In the genomic region with DNA sequence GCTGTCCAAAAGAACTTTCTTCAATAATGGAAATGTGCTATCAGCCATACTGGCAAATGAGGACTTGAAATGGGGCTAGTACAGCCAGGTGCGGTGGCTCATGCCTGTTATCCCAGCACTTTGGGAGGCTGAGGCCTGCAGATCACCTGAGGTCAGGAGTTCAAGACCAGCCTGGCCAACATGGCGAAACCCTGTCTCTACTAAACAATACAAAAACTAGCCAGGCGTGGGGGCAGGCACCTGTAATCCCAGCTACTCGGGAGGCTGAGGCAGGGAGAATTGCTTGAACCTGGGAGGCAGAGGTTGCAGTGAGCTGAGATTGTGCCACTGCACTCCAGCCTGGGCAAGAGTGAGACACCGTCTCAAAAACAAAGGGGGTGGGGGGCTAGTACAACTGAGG, we compare ENCODE assay signal across 8 cellular contexts. TPM values are rescaled to one million over a fixed set of nuclear protein-coding genes. Genes with fewer than 3 reads are reported as not detected.
DNase-seq lines count a peak whose midpoint lies in the region; ATAC-seq and TF ChIP-seq lines count a peak whose summit lies in the region.
"Not testable (repeated sequence)": the region's sequence is repeated elsewhere in the genome, so short reads cannot be mapped to it uniquely, and the experiment has no call there.

No MANE protein-coding gene starts in this region.

- H3K27ac ChIP-seq in MM.1S (ENCODE audit: low read length) (peak overlapping the region; percentile 83), body of pancreas (peak overlapping the region in 3 of 4 donors; percentile 17 to 70 (median 65)), gastroesophageal sphincter (peak overlapping the region; percentile 15 to 87 (median 74)), muscle layer of colon (ENCODE audit: low read depth, low read length) (peak overlapping the region; percentile 39), rectal smooth muscle tissue (ENCODE audit: low read depth, low read length) (peak overlapping the region; percentile 70), stomach smooth muscle (ENCODE audit: low read length) (peak overlapping the region; percentile 62)
- not testable (repeated sequence) for H3K27ac ChIP-seq in left lung

- ATAC-seq in body of pancreas, gastroesophageal sphincter: not testable (repeated sequence)
- peak; percentile 5 for ATAC-seq in left lung

- TF ChIP-seq EP300 in gastroesophageal sphincter (IDR thresholded peaks at IDR 0.05): not testable (repeated sequence)

- not testable (repeated sequence) for H4K20me1 ChIP-seq in MM.1S (ENCODE audit: insufficient read depth, low read length)

- TF ChIP-seq CTCF in MM.1S (IDR thresholded peaks at IDR 0.05; ENCODE audit: low read length); body of pancreas (IDR thresholded peaks at IDR 0.05); gastroesophageal sphincter (IDR thresholded peaks at IDR 0.05); left lung (IDR thresholded peaks at IDR 0.05); type B pancreatic cell (conservative IDR thresholded peaks at IDR 0.05): not testable (repeated sequence)

- H3K27me3 ChIP-seq in MM.1S (replicated peaks; ENCODE audit: insufficient read depth, low read length); body of pancreas; gastroesophageal sphincter; left lung; muscle layer of colon (ENCODE audit: control insufficient read depth in 1 of 2, insufficient read depth in 2 of 2, low read length in 2 of 2); rectal smooth muscle tissue (ENCODE audit: control insufficient read depth, insufficient read depth, low read length); stomach smooth muscle (ENCODE audit: control insufficient read depth in 1 of 2, insufficient read depth in 2 of 2, low read length in 2 of 2): not testable (repeated sequence)

- not testable (repeated sequence) for H3K27me3 Mint-ChIP-seq in type B pancreatic cell

- intact Hi-C loops in body of pancreas (cut with DNase I); left lung (cut with DNase I): not testable (repeated sequence)

- H3K9me3 ChIP-seq in MM.1S (replicated peaks; ENCODE audit: insufficient read depth, low read length); body of pancreas; gastroesophageal sphincter; left lung; muscle layer of colon (ENCODE audit: low read length); stomach smooth muscle (ENCODE audit: control insufficient read depth in 2 of 2, low read length in 2 of 2): not testable (repeated sequence)

- H3K9me2 ChIP-seq in MM.1S (replicated peaks; ENCODE audit: insufficient read depth, low read length): not testable (repeated sequence)

- not testable (repeated sequence) for DNase-seq in MM.1S; body of pancreas; left lung; type B pancreatic cell (ENCODE audit: extremely low spot score, unreplicated experiment)

- peak overlapping the region; percentile 68 for H3K4me3 Mint-ChIP-seq in type B pancreatic cell

- TF ChIP-seq POLR2A in body of pancreas (IDR thresholded peaks at IDR 0.05); gastroesophageal sphincter (IDR thresholded peaks at IDR 0.05): not testable (repeated sequence)

- H3K9me3 Mint-ChIP-seq in type B pancreatic cell: not testable (repeated sequence)

- not testable (repeated sequence) for H3K36me3 ChIP-seq in MM.1S (replicated peaks; ENCODE audit: insufficient read depth, low read length); body of pancreas (replicated peaks in 1 of 2; ENCODE audit: insufficient read depth in 1 of 2, low read depth in 2 of 2); gastroesophageal sphincter; left lung; muscle layer of colon (ENCODE audit: insufficient read depth, low read length); rectal smooth muscle tissue (ENCODE audit: control insufficient read depth, insufficient read depth, low read length); stomach smooth muscle (ENCODE audit: control insufficient read depth in 2 of 2, insufficient read depth in 2 of 2, low read length in 2 of 2)

- peaks cover 16% of the 10 kb centered on the region for H3K4me1 Mint-ChIP-seq in type B pancreatic cell (ENCODE audit: unreplicated experiment)

- peak overlapping the region; percentile 99 for H3K27ac Mint-ChIP-seq in type B pancreatic cell

- H3F3A ChIP-seq in MM.1S (ENCODE audit: insufficient read depth, low read length): peaks cover 21% of the 10 kb centered on the region

- H3K36me3 Mint-ChIP-seq in type B pancreatic cell: not testable (repeated sequence)

- H3K79me2 ChIP-seq in MM.1S (ENCODE audit: low read length): not testable (repeated sequence)

- peak overlapping the region; percentile 30; the same call in 1 of the 2 replicates for H3K9ac ChIP-seq in MM.1S (ENCODE audit: low read length)
- not testable (repeated sequence) for H3K9ac ChIP-seq in muscle layer of colon (ENCODE audit: low read length); rectal smooth muscle tissue (ENCODE audit: low read length); stomach smooth muscle (ENCODE audit: low read length in 2 of 2)

- H3K4me2 ChIP-seq in MM.1S (ENCODE audit: low read depth, low read length): peak overlapping the region; percentile 49; the same call in 1 of the 2 replicates

- H3K4me3 ChIP-seq in MM.1S (ENCODE audit: low read length); body of pancreas; gastroesophageal sphincter; left lung; muscle layer of colon (ENCODE audit: low read depth in 1 of 2, low read length in 2 of 2); rectal smooth muscle tissue (ENCODE audit: low read length); stomach smooth muscle (ENCODE audit: low read length in 2 of 2): not testable (repeated sequence)

- 89 to 96% methylated on average over 4 to 5 of the region's 5 CpGs for WGBS in body of pancreas, 2 donors
- 96% methylated on average over 4 of the region's 5 CpGs; no CpG with 5 or more reads in 1 of the 2 donors for WGBS in gastroesophageal sphincter (ENCODE audit: low coverage in 1 of 2), 2 donors

- H3K4me1 ChIP-seq in MM.1S (ENCODE audit: low read length) (peaks cover 48% of the 10 kb centered on the region), body of pancreas (peaks cover 24% of the 10 kb centered on the region), gastroesophageal sphincter (peaks cover 1 to 63% (median 9%) of the 10 kb centered on the region in 3 donors), muscle layer of colon (ENCODE audit: insufficient read depth, low read length) (peaks cover 21% of the 10 kb centered on the region), rectal smooth muscle tissue (ENCODE audit: control insufficient read depth, insufficient read depth, low read length) (peaks cover 19% of the 10 kb centered on the region), stomach smooth muscle (ENCODE audit: control insufficient read depth, insufficient read depth, low read length) (peaks cover 34% of the 10 kb centered on the region)
- H3K4me1 ChIP-seq in left lung: not testable (repeated sequence)

- not testable (repeated sequence) for H2AFZ ChIP-seq in MM.1S (ENCODE audit: low read length)

RNA-seq across cellular contexts. Expression of gene MRPL35, which starts 45.5 kb away (rescaled TPM):
- 1 to 10 TPM; 3.6 to 8.3 TPM for total RNA-seq in body of pancreas
- total RNA-seq in gastroesophageal sphincter: 10 to 100 TPM; 21.7 to 36.4 (median 30.6) TPM
- 10 to 100 TPM; 27.0 to 28.5 TPM for total RNA-seq in left lung
- 40.2 and 43.5 TPM in 2 replicates for total RNA-seq in type B pancreatic cell (ENCODE audit: low replicate concordance)

RNA-seq across cellular contexts. Expression of gene IMMT, which starts 49.5 kb away (rescaled TPM):
- 10 to 100 TPM; 37.1 to 46.1 TPM for total RNA-seq in body of pancreas
- 10 to 100 TPM; 57.3 to 72.3 (median 63.1) TPM for total RNA-seq in gastroesophageal sphincter
- total RNA-seq in left lung: 10 to 100 TPM; 66.8 to 79.7 TPM
- total RNA-seq in type B pancreatic cell (ENCODE audit: low replicate concordance): 83.6 and 108 TPM in 2 replicates
